In genomic region chr17:42579794-42580551, GRCh38 we compare ENCODE assay signal across 12 cellular contexts. TPM values are rescaled to one million over a fixed set of nuclear protein-coding genes. Genes with fewer than 3 reads are reported as not detected.
DNase-seq lines count a peak whose midpoint lies in the region; ATAC-seq and TF ChIP-seq lines count a peak whose summit lies in the region.
"Had no signal": no experiment of that assay in that cellular context is flagged by ENCODE, and none has a peak within 500 bp of the region (broad histone marks: within the 10 kb centered on the region; RNA-seq: fewer than 3 reads in every experiment).

No MANE protein-coding gene starts in this region.

- H3K27ac Mint-ChIP-seq in activated naive CD8-positive, alpha-beta T cell treated with anti-CD3 and anti-CD28 coated beads, Interleukin-2, amount 10 ng/mL, durations not matched to agents 7 days and 5 days: peak overlapping the region; percentile 3
- H3K27ac Mint-ChIP-seq in neural crest cell (ENCODE audit: unreplicated experiment): no peak overlapping the region

- peak overlapping the region; percentile 55 for H3K4me3 Mint-ChIP-seq in activated T-cell treated with anti-CD3 and anti-CD28 coated beads, Interleukin-2, amount 50 U/mL, for 4 hours
- H3K4me3 Mint-ChIP-seq in activated naive CD8-positive, alpha-beta T cell treated with anti-CD3 and anti-CD28 coated beads, Interleukin-2, amount 10 ng/mL, durations not matched to agents 7 days and 5 days: peak overlapping the region; percentile 2
- H3K4me3 Mint-ChIP-seq in neural crest cell: peak overlapping the region; percentile 45

- H3K4me1 Mint-ChIP-seq in activated T-cell treated with anti-CD3 and anti-CD28 coated beads, Interleukin-2, amount 50 U/mL, for 4 hours (ENCODE audit: low read depth): peaks cover 19% of the 10 kb centered on the region
- H3K4me1 Mint-ChIP-seq in activated naive CD8-positive, alpha-beta T cell treated with anti-CD3 and anti-CD28 coated beads, Interleukin-2, amount 10 ng/mL, durations not matched to agents 7 days and 5 days: peaks cover 15% of the 10 kb centered on the region
- H3K4me1 Mint-ChIP-seq in neural crest cell: peaks cover 37% of the 10 kb centered on the region

- no peak for TF ChIP-seq CTCF in neural crest cell (conservative IDR thresholded peaks at IDR 0.05)

- no peak for DNase-seq in activated T-cell treated with anti-CD3 and anti-CD28 coated beads, Interleukin-2, amount 50 U/mL, for 4 hours
- no peak for DNase-seq in activated T-cell treated with anti-CD3 and anti-CD28 coated beads, Interleukin-2, amount 50 U/mL, for 1 hour
- DNase-seq in MV-4-11 (lab: John Stamatoyannopoulos, UW) (peak; percentile 15), neural crest cell (ENCODE audit: low read depth, low spot score) (no peak), NCI-H510A treated with DMSO at 0.1 percent for 48 hours (lab: John Stamatoyannopoulos, UW) (no peak)
- DNase-seq in activated naive CD8-positive, alpha-beta T cell treated with anti-CD3 and anti-CD28 coated beads, Interleukin-2, amount 10 ng/mL, durations not matched to agents 7 days and 5 days: no peak
- DNase-seq: NCI-H187, NCI-H524 treated with DMSO at 0.1 percent for 48 hours, Right ventricle myocardium superior had no signal

- no peaks in the 10 kb centered on the region for H3K9me3 Mint-ChIP-seq in activated T-cell treated with anti-CD3 and anti-CD28 coated beads, Interleukin-2, amount 50 U/mL, for 4 hours
- H3K9me3 Mint-ChIP-seq in activated naive CD8-positive, alpha-beta T cell treated with anti-CD3 and anti-CD28 coated beads, Interleukin-2, amount 10 ng/mL, durations not matched to agents 7 days and 5 days: no peaks in the 10 kb centered on the region
- H3K9me3 Mint-ChIP-seq in neural crest cell: no peaks in the 10 kb centered on the region

- peaks cover 20% of the 10 kb centered on the region for H3K36me3 Mint-ChIP-seq in activated T-cell treated with anti-CD3 and anti-CD28 coated beads, Interleukin-2, amount 50 U/mL, for 4 hours (ENCODE audit: insufficient read depth)
- peaks cover 15% of the 10 kb centered on the region for H3K36me3 Mint-ChIP-seq in activated naive CD8-positive, alpha-beta T cell treated with anti-CD3 and anti-CD28 coated beads, Interleukin-2, amount 10 ng/mL, durations not matched to agents 7 days and 5 days
- peaks cover 9% of the 10 kb centered on the region for H3K36me3 Mint-ChIP-seq in neural crest cell (ENCODE audit: low read depth)

- POLR2A ChIA-PET in activated naive CD8-positive, alpha-beta T cell treated with anti-CD3 and anti-CD28 coated beads, Interleukin-2, amount 10 ng/mL, durations not matched to agents 7 days and 5 days (lab: Charles Lee): interaction anchor here (1.0 to 1.3 kb wide), 2 partner anchors 29 to 32 kb away, joined by 4 read pairs; partner anchors contain the start of genes RETREG3 and TUBG1

- H3K27me3 Mint-ChIP-seq in activated T-cell treated with anti-CD3 and anti-CD28 coated beads, Interleukin-2, amount 50 U/mL, for 4 hours (ENCODE audit: low read depth): no peaks in the 10 kb centered on the region
- no peaks in the 10 kb centered on the region for H3K27me3 Mint-ChIP-seq in activated naive CD8-positive, alpha-beta T cell treated with anti-CD3 and anti-CD28 coated beads, Interleukin-2, amount 10 ng/mL, durations not matched to agents 7 days and 5 days
- no peaks in the 10 kb centered on the region for H3K27me3 Mint-ChIP-seq in neural crest cell (ENCODE audit: low read depth)

- no peak for ATAC-seq in activated T-cell treated with anti-CD3 and anti-CD28 coated beads, Interleukin-2, amount 50 U/mL, for 4 hours
- ATAC-seq in activated naive CD8-positive, alpha-beta T cell treated with anti-CD3 and anti-CD28 coated beads, Interleukin-2, amount 10 ng/mL, durations not matched to agents 7 days and 5 days (ENCODE audit: low read depth): no peak
- ATAC-seq in GM18498 (IDR thresholded peaks at IDR 0.05; ENCODE audit: unreplicated experiment): no peak
- no peak for ATAC-seq in HG02970 (IDR thresholded peaks at IDR 0.05; ENCODE audit: low FRiP score, unreplicated experiment)
- ATAC-seq: gastroesophageal sphincter had no signal

RNA-seq across cellular contexts. Expression of gene PSMC3IP, which starts 2.4 kb away (rescaled TPM):
- 10 to 100 TPM; 23.5 to 31.0 (median 26.9) TPM for total RNA-seq in activated T-cell treated with anti-CD3 and anti-CD28 coated beads, Interleukin-2, amount 50 U/mL, for 4 hours
- 10 to 100 TPM; 15.9 to 16.9 TPM for total RNA-seq in activated naive CD8-positive, alpha-beta T cell treated with anti-CD3 and anti-CD28 coated beads, Interleukin-2, amount 10 ng/mL, durations not matched to agents 7 days and 5 days
- 44.6 and 47.8 TPM in 2 replicates for total RNA-seq in neural crest cell

RNA-seq across cellular contexts. Expression of gene MLX, which starts 13.1 kb away (rescaled TPM):
- total RNA-seq in activated T-cell treated with anti-CD3 and anti-CD28 coated beads, Interleukin-2, amount 50 U/mL, for 4 hours: 10 to 100 TPM; 69.3 to 90.1 (median 77.7) TPM
- 10 to 100 TPM; 62.9 to 64.9 TPM for total RNA-seq in activated naive CD8-positive, alpha-beta T cell treated with anti-CD3 and anti-CD28 coated beads, Interleukin-2, amount 10 ng/mL, durations not matched to agents 7 days and 5 days
- total RNA-seq in neural crest cell: 38.6 and 41.1 TPM in 2 replicates

RNA-seq across cellular contexts. Expression of gene COASY, which starts 18.0 kb away (rescaled TPM):
- total RNA-seq in activated T-cell treated with anti-CD3 and anti-CD28 coated beads, Interleukin-2, amount 50 U/mL, for 4 hours: 100 to 1,000 TPM in 2 of 3 donors, 10 to 100 TPM in 1; 98.8 to 110 (median 105) TPM
- 10 to 100 TPM; 83.3 to 98.1 TPM for total RNA-seq in activated naive CD8-positive, alpha-beta T cell treated with anti-CD3 and anti-CD28 coated beads, Interleukin-2, amount 10 ng/mL, durations not matched to agents 7 days and 5 days
- 58.3 and 59.6 TPM in 2 replicates for total RNA-seq in neural crest cell

RNA-seq across cellular contexts. Expression of gene HSD17B1, which starts 27.2 kb away (rescaled TPM):
- under 1 TPM; 0.10 to 0.53 (median 0.33) TPM for total RNA-seq in activated T-cell treated with anti-CD3 and anti-CD28 coated beads, Interleukin-2, amount 50 U/mL, for 4 hours
- 1 to 10 TPM; 1.2 TPM for total RNA-seq in activated naive CD8-positive, alpha-beta T cell treated with anti-CD3 and anti-CD28 coated beads, Interleukin-2, amount 10 ng/mL, durations not matched to agents 7 days and 5 days
- 1.2 and 1.9 TPM in 2 replicates for total RNA-seq in neural crest cell

RNA-seq across cellular contexts. Expression of gene RETREG3, which starts 29.2 kb away (rescaled TPM):
- total RNA-seq in activated T-cell treated with anti-CD3 and anti-CD28 coated beads, Interleukin-2, amount 50 U/mL, for 4 hours: 10 to 100 TPM; 27.2 to 37.9 (median 30.0) TPM
- 10 to 100 TPM; 82.2 to 82.3 TPM for total RNA-seq in activated naive CD8-positive, alpha-beta T cell treated with anti-CD3 and anti-CD28 coated beads, Interleukin-2, amount 10 ng/mL, durations not matched to agents 7 days and 5 days
- total RNA-seq in neural crest cell: 44.2 and 48.7 TPM in 2 replicates

Comparison
In these comparisons a context has a peak if more than half of its experiments do, and no peak if none do; other contexts are left out.
1. H3K4me3 Mint-ChIP-seq: peak in every context shown above with its lines; median percentile 55 in activated T-cell treated with anti-CD3 and anti-CD28 coated beads, Interleukin-2, amount 50 U/mL, for 4 hours; 45 in neural crest cell; 2 in activated naive CD8-positive, alpha-beta T cell treated with anti-CD3 and anti-CD28 coated beads, Interleukin-2, amount 10 ng/mL, durations not matched to agents 7 days and 5 days.